ENCODE assay signal across 2 cellular contexts in the genomic region with DNA sequence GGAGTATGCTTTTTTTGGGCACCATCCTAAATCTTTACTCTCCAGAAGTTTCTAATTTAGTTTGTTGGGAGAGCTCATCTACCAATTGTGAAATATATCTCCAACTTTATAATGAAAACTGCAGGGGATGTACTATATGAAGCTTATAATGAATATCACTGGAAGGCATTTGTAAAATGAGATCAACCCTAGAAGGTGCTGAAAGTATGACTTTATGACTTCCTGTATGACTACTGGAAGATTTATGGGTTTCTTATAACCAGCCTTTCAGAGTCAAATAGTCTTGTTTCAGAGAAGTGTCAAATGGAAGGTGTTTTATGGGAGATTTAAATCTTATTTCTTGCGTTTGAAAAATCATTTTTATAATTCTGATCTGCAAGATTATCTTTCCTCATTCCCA.
A peak's percentile ranks its signal among the peaks of the same experiment; 100 is the strongest.
TF ChIP-seq lines count a peak whose summit lies in the region.

No MANE protein-coding gene starts in this region.

TF ChIP-seq in HEK293, 187 proteins besides CTCF, POLR2A, EP300 and RAD21 (continued from another document):
- TF ChIP-seq ZNF658 (tag by site-specific recombination; IDR thresholded peaks at IDR 0.05) (no peak), BCL11B (tag by site-specific recombination; IDR thresholded peaks at IDR 0.05; ENCODE audit: low read depth) (no peak), ZNF184 (tag by site-specific recombination; IDR thresholded peaks at IDR 0.05) (no peak), ZNF664 (tag by site-specific recombination; IDR thresholded peaks at IDR 0.05) (no peak), ZNF830 (tag by site-specific recombination; IDR thresholded peaks at IDR 0.05; ENCODE audit: low read depth) (no peak), ZBTB21 (tag by site-specific recombination; IDR thresholded peaks at IDR 0.05) (no peak), SCRT2 (tag by site-specific recombination; IDR thresholded peaks at IDR 0.05) (no peak), ZNF626 (tag by site-specific recombination; IDR thresholded peaks at IDR 0.05) (no peak), ZNF510 (tag by site-specific recombination; IDR thresholded peaks at IDR 0.05; ENCODE audit: insufficient replicate concordance) (no peak), SP7 (tag by site-specific recombination; IDR thresholded peaks at IDR 0.05) (no peak), MYNN (tag by site-specific recombination; IDR thresholded peaks at IDR 0.05; ENCODE audit: borderline replicate concordance) (no peak)
- TF ChIP-seq, protein P1, sequence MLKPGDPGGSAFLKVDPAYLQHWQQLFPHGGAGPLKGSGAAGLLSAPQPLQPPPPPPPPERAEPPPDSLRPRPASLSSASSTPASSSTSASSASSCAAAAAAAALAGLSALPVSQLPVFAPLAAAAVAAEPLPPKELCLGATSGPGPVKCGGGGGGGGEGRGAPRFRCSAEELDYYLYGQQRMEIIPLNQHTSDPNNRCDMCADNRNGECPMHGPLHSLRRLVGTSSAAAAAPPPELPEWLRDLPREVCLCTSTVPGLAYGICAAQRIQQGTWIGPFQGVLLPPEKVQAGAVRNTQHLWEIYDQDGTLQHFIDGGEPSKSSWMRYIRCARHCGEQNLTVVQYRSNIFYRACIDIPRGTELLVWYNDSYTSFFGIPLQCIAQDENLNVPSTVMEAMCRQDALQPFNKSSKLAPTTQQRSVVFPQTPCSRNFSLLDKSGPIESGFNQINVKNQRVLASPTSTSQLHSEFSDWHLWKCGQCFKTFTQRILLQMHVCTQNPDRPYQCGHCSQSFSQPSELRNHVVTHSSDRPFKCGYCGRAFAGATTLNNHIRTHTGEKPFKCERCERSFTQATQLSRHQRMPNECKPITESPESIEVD (tag by site-specific recombination; IDR thresholded peaks at IDR 0.05) = peak; percentile 44
- TF ChIP-seq, protein P2, sequence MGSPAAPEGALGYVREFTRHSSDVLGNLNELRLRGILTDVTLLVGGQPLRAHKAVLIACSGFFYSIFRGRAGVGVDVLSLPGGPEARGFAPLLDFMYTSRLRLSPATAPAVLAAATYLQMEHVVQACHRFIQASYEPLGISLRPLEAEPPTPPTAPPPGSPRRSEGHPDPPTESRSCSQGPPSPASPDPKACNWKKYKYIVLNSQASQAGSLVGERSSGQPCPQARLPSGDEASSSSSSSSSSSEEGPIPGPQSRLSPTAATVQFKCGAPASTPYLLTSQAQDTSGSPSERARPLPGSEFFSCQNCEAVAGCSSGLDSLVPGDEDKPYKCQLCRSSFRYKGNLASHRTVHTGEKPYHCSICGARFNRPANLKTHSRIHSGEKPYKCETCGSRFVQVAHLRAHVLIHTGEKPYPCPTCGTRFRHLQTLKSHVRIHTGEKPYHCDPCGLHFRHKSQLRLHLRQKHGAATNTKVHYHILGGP (tag by site-specific recombination; IDR thresholded peaks at IDR 0.05) = peak; percentile 53

TF ChIP-seq in K562, 482 proteins besides CTCF, POLR2A, EP300 and RAD21 (continued from another document):
- TF ChIP-seq, protein P3, sequence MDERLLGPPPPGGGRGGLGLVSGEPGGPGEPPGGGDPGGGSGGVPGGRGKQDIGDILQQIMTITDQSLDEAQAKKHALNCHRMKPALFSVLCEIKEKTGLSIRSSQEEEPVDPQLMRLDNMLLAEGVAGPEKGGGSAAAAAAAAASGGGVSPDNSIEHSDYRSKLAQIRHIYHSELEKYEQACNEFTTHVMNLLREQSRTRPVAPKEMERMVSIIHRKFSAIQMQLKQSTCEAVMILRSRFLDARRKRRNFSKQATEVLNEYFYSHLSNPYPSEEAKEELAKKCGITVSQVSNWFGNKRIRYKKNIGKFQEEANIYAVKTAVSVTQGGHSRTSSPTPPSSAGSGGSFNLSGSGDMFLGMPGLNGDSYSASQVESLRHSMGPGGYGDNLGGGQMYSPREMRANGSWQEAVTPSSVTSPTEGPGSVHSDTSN (CRISPR knock-in tag; IDR thresholded peaks at IDR 0.05; ENCODE audit: low read depth) = no peak
- TF ChIP-seq, protein P3 (tag; conservative IDR thresholded peaks at IDR 0.05; ENCODE audit: low read depth) = peak; percentile 74
- TF ChIP-seq, protein P4, sequence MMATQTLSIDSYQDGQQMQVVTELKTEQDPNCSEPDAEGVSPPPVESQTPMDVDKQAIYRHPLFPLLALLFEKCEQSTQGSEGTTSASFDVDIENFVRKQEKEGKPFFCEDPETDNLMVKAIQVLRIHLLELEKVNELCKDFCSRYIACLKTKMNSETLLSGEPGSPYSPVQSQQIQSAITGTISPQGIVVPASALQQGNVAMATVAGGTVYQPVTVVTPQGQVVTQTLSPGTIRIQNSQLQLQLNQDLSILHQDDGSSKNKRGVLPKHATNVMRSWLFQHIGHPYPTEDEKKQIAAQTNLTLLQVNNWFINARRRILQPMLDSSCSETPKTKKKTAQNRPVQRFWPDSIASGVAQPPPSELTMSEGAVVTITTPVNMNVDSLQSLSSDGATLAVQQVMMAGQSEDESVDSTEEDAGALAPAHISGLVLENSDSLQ (IDR thresholded peaks at IDR 0.05) = peak; percentile 24; the same call in 1 of the 2 replicates
- TF ChIP-seq SMARCA4 (IDR thresholded peaks at IDR 0.05) = no peak
